Comparison of ENCODE assay signal across 21 cellular contexts in genomic region chr6:22366214-22366613, GRCh38.
DNase-seq lines count a peak whose midpoint lies in the region; ATAC-seq, FAIRE-seq and TF ChIP-seq lines count a peak whose summit lies in the region.
"Had no signal": no experiment of that assay in that cellular context is flagged by ENCODE, and none has a peak within 500 bp of the region (broad histone marks: within the 10 kb centered on the region; RNA-seq: fewer than 3 reads in every experiment).

No MANE protein-coding gene starts in this region.

- TF ChIP-seq CTCF in AG10803 (conservative IDR thresholded peaks at IDR 0.05; ENCODE audit: low read length) (no peak), bronchial epithelial cell (IDR thresholded peaks at IDR 0.05; ENCODE audit: insufficient read depth, low read length, severe bottlenecking) (no peak), right lobe of liver (IDR thresholded peaks at IDR 0.05) (no peak)

- intact Hi-C loops in right lobe of liver (cut with DNase I): no loop called here

- no peak overlapping the region for H3K4me3 ChIP-seq in AG10803 (ENCODE audit: low read length)
- H3K4me3 ChIP-seq in bronchial epithelial cell (ENCODE audit: low read depth, low read length): no peak overlapping the region
- H3K4me3 ChIP-seq in right lobe of liver: no peak overlapping the region
- H3K4me3 ChIP-seq: ascending aorta, left ventricle myocardium inferior, right atrium auricular region, tibial nerve had no signal

- no peak for FAIRE-seq in bronchial epithelial cell (lab: Jason Lieb, UNC)
- FAIRE-seq: GM19239, H54 had no signal

- no peaks in the 10 kb centered on the region for H3K9me3 ChIP-seq in right lobe of liver
- H3K9me3 ChIP-seq: ascending aorta had no signal

- ATAC-seq in right lobe of liver (peak; percentile 67 to 85 (median 76)), GM18519 (IDR thresholded peaks at IDR 0.05; ENCODE audit: low FRiP score, unreplicated experiment) (no peak)

- DNase-seq in AG10803 (ENCODE audit: low read depth) (peak; percentile 63), NCI-H460 (ENCODE audit: extremely low read depth, low read depth) (peak; percentile 38), bronchial epithelial cell (ENCODE audit: low read depth) (peak; percentile 63), right lobe of liver (no peak), NCI-H1105 (lab: John Stamatoyannopoulos, UW) (no peak), NCI-H146 treated with DMSO at 0.1 percent for 48 hours (lab: John Stamatoyannopoulos, UW; ENCODE audit: unreplicated experiment) (no peak), nucleus accumbens (lab: John Stamatoyannopoulos, UW) (no peak)
- DNase-seq: activated CD4-positive, alpha-beta T cell treated with anti-CD3 and anti-CD28 coated beads, Interleukin-2, amount 50 U/mL, for 1 hour; activated gamma-delta T cell treated with Interleukin-2 at 50 U/mL for 16 hours; left ventricle myocardium inferior; NCI-H1417 treated with DMSO at 0.1 percent for 48 hours; occipital lobe; stimulated activated naive CD4-positive, alpha-beta T cell treated with Interleukin-2 at 50 U/mL for 16 hours; T-helper 1 cell had no signal

- 21% methylated on average over 4 of the region's 4 CpGs for WGBS in right lobe of liver (ENCODE audit: insufficient coverage, low coverage, low lambda C conversion rate, missing lambda C conversion rate)

- H3K27ac ChIP-seq in right lobe of liver: peak overlapping the region in 1 of 3 donors; percentile 41
- H3K27ac ChIP-seq: ascending aorta, left ventricle myocardium inferior, right atrium auricular region, RWPE1, tibial nerve had no signal

- TF ChIP-seq POLR2A in right lobe of liver (IDR thresholded peaks at IDR 0.05): no peak

- H3K27me3 ChIP-seq in bronchial epithelial cell (ENCODE audit: control insufficient read depth, insufficient read depth, low read length): no peaks in the 10 kb centered on the region
- H3K27me3 ChIP-seq in right lobe of liver: no peaks in the 10 kb centered on the region
- H3K27me3 ChIP-seq: ascending aorta, right atrium auricular region, tibial nerve had no signal

- H3K36me3 ChIP-seq in bronchial epithelial cell (ENCODE audit: control insufficient read depth, insufficient read depth, low read length) (no peaks in the 10 kb centered on the region), right lobe of liver (no peaks in the 10 kb centered on the region)
- H3K36me3 ChIP-seq: ascending aorta, left ventricle myocardium inferior, right atrium auricular region, tibial nerve had no signal

- peaks cover 0 to 16% (median 0%) of the 10 kb centered on the region in 4 donors for H3K4me1 ChIP-seq in right lobe of liver
- H3K4me1 ChIP-seq: right atrium auricular region had no signal

Comparison
In these comparisons a context has a peak if more than half of its experiments do, and no peak if none do; other contexts are left out.
1. DNase-seq: peak in AG10803 (single experiment), NCI-H460 (single experiment) and bronchial epithelial cell (single experiment); none in right lobe of liver (0 of 3), NCI-H1105 (single experiment), NCI-H146 treated with DMSO at 0.1 percent for 48 hours (single experiment) and nucleus accumbens (0 of 56).